Comparison of ENCODE assay signal across 8 cellular contexts in genomic region chr14:49892301-49892635, GRCh38. TPM values are rescaled to one million over a fixed set of nuclear protein-coding genes. Genes with fewer than 3 reads are reported as not detected.
DNase-seq lines count a peak whose midpoint lies in the region; ATAC-seq, FAIRE-seq and TF ChIP-seq lines count a peak whose summit lies in the region.

No MANE protein-coding gene starts in this region.

- peaks cover 36% of the 10 kb centered on the region for H3K36me3 Mint-ChIP-seq in CD8-positive, alpha-beta T cell
- H3K36me3 Mint-ChIP-seq in activated T-helper 1 cell treated with anti-CD3 and anti-CD28 coated beads, Interleukin-12 subunit alpha, Interleukin-12 subunit beta, Interleukin-2, Interleukin-4 antibody, amounts not matched to agents 30 ng/mL and 10 ng/mL and 1 ng/mL, durations not matched to agents 14 hours and 24 hours and 36 hours (ENCODE audit: low read depth), result peaks cover 41% of the 10 kb centered on the region
- H3K36me3 Mint-ChIP-seq in natural killer cell treated with Interleukin-12 subunit alpha and Interleukin-12 subunit beta and Interleukin-15 and Interleukin-18, amount 100 ng/mL, for 72 hours, result peaks cover 43% of the 10 kb centered on the region

- peak overlapping the region; percentile 98 for H3K27ac Mint-ChIP-seq in CD8-positive, alpha-beta T cell
- H3K27ac Mint-ChIP-seq in activated T-helper 1 cell treated with anti-CD3 and anti-CD28 coated beads, Interleukin-12 subunit alpha, Interleukin-12 subunit beta, Interleukin-2, Interleukin-4 antibody, amounts not matched to agents 30 ng/mL and 10 ng/mL and 1 ng/mL, durations not matched to agents 14 hours and 24 hours and 36 hours, result peak overlapping the region; percentile 100
- peak overlapping the region; percentile 97 to 98 for H3K27ac Mint-ChIP-seq in natural killer cell treated with Interleukin-12 subunit alpha and Interleukin-12 subunit beta and Interleukin-15 and Interleukin-18, amount 100 ng/mL, for 72 hours

- CTCF ChIA-PET in CD8-positive, alpha-beta T cell (lab: Charles Lee), result interaction anchor here (0.7 to 4.4 kb wide), 13 partner anchors 12 to 212 kb away, joined by 3 to 33 read pairs (median 4); no protein-coding TSS in a partner anchor

- ATAC-seq in CD8-positive, alpha-beta T cell, result peak; percentile 61
- ATAC-seq in HG03460 (IDR thresholded peaks at IDR 0.05; ENCODE audit: unreplicated experiment), result peak; percentile 35
- ATAC-seq in natural killer cell treated with Interleukin-12 subunit alpha and Interleukin-12 subunit beta and Interleukin-15 and Interleukin-18, amount 100 ng/mL, for 72 hours, result peak in 1 of 2 donors; percentile 22

- no peak for TF ChIP-seq CTCF in CD8-positive, alpha-beta T cell (IDR thresholded peaks at IDR 0.05)
- TF ChIP-seq CTCF in fibroblast of the aortic adventitia (IDR thresholded peaks at IDR 0.05; ENCODE audit: insufficient read depth, low read length), result no peak

- H3K4me3 Mint-ChIP-seq in CD8-positive, alpha-beta T cell, result peak overlapping the region; percentile 97
- H3K4me3 Mint-ChIP-seq in activated T-helper 1 cell treated with anti-CD3 and anti-CD28 coated beads, Interleukin-12 subunit alpha, Interleukin-12 subunit beta, Interleukin-2, Interleukin-4 antibody, amounts not matched to agents 30 ng/mL and 10 ng/mL and 1 ng/mL, durations not matched to agents 14 hours and 24 hours and 36 hours, result peak overlapping the region; percentile 99
- H3K4me3 Mint-ChIP-seq in natural killer cell treated with Interleukin-12 subunit alpha and Interleukin-12 subunit beta and Interleukin-15 and Interleukin-18, amount 100 ng/mL, for 72 hours, result peak overlapping the region; percentile 99

- peaks cover 22% of the 10 kb centered on the region for H3K4me1 ChIP-seq in CD8-positive, alpha-beta T cell (ENCODE audit: insufficient read depth, low read length)

- no peaks in the 10 kb centered on the region for H3K27me3 ChIP-seq in CD8-positive, alpha-beta T cell (ENCODE audit: insufficient read depth, low read length)

- H3K4me1 Mint-ChIP-seq in CD8-positive, alpha-beta T cell (ENCODE audit: low read depth), result peaks cover 28% of the 10 kb centered on the region
- peaks cover 17% of the 10 kb centered on the region for H3K4me1 Mint-ChIP-seq in activated T-helper 1 cell treated with anti-CD3 and anti-CD28 coated beads, Interleukin-12 subunit alpha, Interleukin-12 subunit beta, Interleukin-2, Interleukin-4 antibody, amounts not matched to agents 30 ng/mL and 10 ng/mL and 1 ng/mL, durations not matched to agents 14 hours and 24 hours and 36 hours (ENCODE audit: low read depth)
- H3K4me1 Mint-ChIP-seq in natural killer cell treated with Interleukin-12 subunit alpha and Interleukin-12 subunit beta and Interleukin-15 and Interleukin-18, amount 100 ng/mL, for 72 hours (ENCODE audit: low read depth in 2 of 2), result peaks cover 23 to 42% of the 10 kb centered on the region in 2 donors

- no peaks in the 10 kb centered on the region for H3K9me3 Mint-ChIP-seq in CD8-positive, alpha-beta T cell
- H3K9me3 Mint-ChIP-seq in activated T-helper 1 cell treated with anti-CD3 and anti-CD28 coated beads, Interleukin-12 subunit alpha, Interleukin-12 subunit beta, Interleukin-2, Interleukin-4 antibody, amounts not matched to agents 30 ng/mL and 10 ng/mL and 1 ng/mL, durations not matched to agents 14 hours and 24 hours and 36 hours, result no peaks in the 10 kb centered on the region
- no peaks in the 10 kb centered on the region for H3K9me3 Mint-ChIP-seq in natural killer cell treated with Interleukin-12 subunit alpha and Interleukin-12 subunit beta and Interleukin-15 and Interleukin-18, amount 100 ng/mL, for 72 hours

- FAIRE-seq in GM19239 (lab: Jason Lieb, UNC), result peak; percentile 86

- POLR2A ChIA-PET in CD8-positive, alpha-beta T cell (lab: Charles Lee), result interaction anchor here (0.5 to 3.6 kb wide), 27 partner anchors 11 to 271 kb away, joined by 3 to 51 read pairs (median 5); partner anchors contain the start of genes MGAT2, NEMF and RPL36AL

- H3K9me3 ChIP-seq in CD8-positive, alpha-beta T cell (ENCODE audit: low read length), result no peaks in the 10 kb centered on the region

- H3K4me3 ChIP-seq in CD8-positive, alpha-beta T cell (ENCODE audit: low read depth, low read length), result peak overlapping the region; percentile 87
- peak overlapping the region; percentile 76 for H3K4me3 ChIP-seq in fibroblast of the aortic adventitia (ENCODE audit: low read depth, low read length)

- no peaks in the 10 kb centered on the region for H3K27me3 Mint-ChIP-seq in CD8-positive, alpha-beta T cell (ENCODE audit: low read depth)
- H3K27me3 Mint-ChIP-seq in activated T-helper 1 cell treated with anti-CD3 and anti-CD28 coated beads, Interleukin-12 subunit alpha, Interleukin-12 subunit beta, Interleukin-2, Interleukin-4 antibody, amounts not matched to agents 30 ng/mL and 10 ng/mL and 1 ng/mL, durations not matched to agents 14 hours and 24 hours and 36 hours (ENCODE audit: insufficient read depth), result peaks cover 2% of the 10 kb centered on the region
- H3K27me3 Mint-ChIP-seq in natural killer cell treated with Interleukin-12 subunit alpha and Interleukin-12 subunit beta and Interleukin-15 and Interleukin-18, amount 100 ng/mL, for 72 hours, result no peaks in the 10 kb centered on the region

- DNase-seq in CD8-positive, alpha-beta T cell, result peak in 6 of 7 experiments; percentile 16 to 68 (median 46)
- DNase-seq in GM19239 (ENCODE audit: insufficient read length, low spot score) (no peak), NCI-H748 treated with DMSO at 0.1 percent for 48 hours (lab: John Stamatoyannopoulos, UW) (peak; percentile 34), fibroblast of the aortic adventitia (ENCODE audit: low read depth) (peak; percentile 91), NCI-H1436 (lab: John Stamatoyannopoulos, UW) (no peak)
- peak; percentile 28 for DNase-seq in activated T-helper 1 cell treated with anti-CD3 and anti-CD28 coated beads, Interleukin-12 subunit alpha, Interleukin-12 subunit beta, Interleukin-2, Interleukin-4 antibody, amounts not matched to agents 30 ng/mL and 10 ng/mL and 1 ng/mL, durations not matched to agents 14 hours and 24 hours and 36 hours (ENCODE audit: low spot score)
- DNase-seq in natural killer cell treated with Interleukin-12 subunit alpha and Interleukin-12 subunit beta and Interleukin-15 and Interleukin-18, amount 100 ng/mL, for 72 hours (ENCODE audit: low spot score), result no peak

- intact Hi-C loops in CD8-positive, alpha-beta T cell (cut with DNase I, micrococcal nuclease), result loop anchor here (1.0 to 5.0 kb wide), 9 partner anchors 12 to 213 kb away; no protein-coding TSS in a partner anchor
- intact Hi-C loops in activated T-helper 1 cell treated with anti-CD3 and anti-CD28 coated beads, Interleukin-12 subunit alpha, Interleukin-12 subunit beta, Interleukin-2, Interleukin-4 antibody, amounts not matched to agents 30 ng/mL and 10 ng/mL and 1 ng/mL, durations not matched to agents 14 hours and 24 hours and 36 hours (cut with micrococcal nuclease), result loop anchor here (1.0 to 5.0 kb wide), 10 partner anchors 13 to 630 kb away; partner anchors contain the start of genes DMAC2L, KLHDC2, L2HGDH and MGAT2

- peaks cover 4% of the 10 kb centered on the region for H3K36me3 ChIP-seq in CD8-positive, alpha-beta T cell (ENCODE audit: insufficient read depth, low read length)

- H3K27ac ChIP-seq in CD8-positive, alpha-beta T cell (ENCODE audit: low read depth, low read length), result peak overlapping the region; percentile 98

RNA-seq across cellular contexts. Expression of gene ARF6, which starts 0.6 kb away (rescaled TPM):
- 10 to 100 TPM; 60.9 to 62.5 TPM for total RNA-seq in CD8-positive, alpha-beta T cell
- 163 and 164 TPM in 2 replicates for total RNA-seq in activated T-helper 1 cell treated with anti-CD3 and anti-CD28 coated beads, Interleukin-12 subunit alpha, Interleukin-12 subunit beta, Interleukin-2, Interleukin-4 antibody, amounts not matched to agents 30 ng/mL and 10 ng/mL and 1 ng/mL, durations not matched to agents 14 hours and 24 hours and 36 hours
- 101 and 130 TPM in 2 replicates for total RNA-seq in fibroblast of the aortic adventitia (ENCODE audit: low replicate concordance)
- 100 to 1,000 TPM; 147 to 175 TPM for total RNA-seq in natural killer cell treated with Interleukin-12 subunit alpha and Interleukin-12 subunit beta and Interleukin-15 and Interleukin-18, amount 100 ng/mL, for 72 hours

RNA-seq across cellular contexts. Expression of gene NEMF, which starts 39.7 kb away (rescaled TPM):
- total RNA-seq in CD8-positive, alpha-beta T cell, result 100 to 1,000 TPM; 101 to 106 TPM
- 79.9 and 89.3 TPM in 2 replicates for total RNA-seq in activated T-helper 1 cell treated with anti-CD3 and anti-CD28 coated beads, Interleukin-12 subunit alpha, Interleukin-12 subunit beta, Interleukin-2, Interleukin-4 antibody, amounts not matched to agents 30 ng/mL and 10 ng/mL and 1 ng/mL, durations not matched to agents 14 hours and 24 hours and 36 hours
- 63.9 and 140 TPM in 2 replicates for total RNA-seq in fibroblast of the aortic adventitia (ENCODE audit: low replicate concordance)
- 100 to 1,000 TPM in 1 of 2 donors, 10 to 100 TPM in 1; 95.2 to 120 TPM for total RNA-seq in natural killer cell treated with Interleukin-12 subunit alpha and Interleukin-12 subunit beta and Interleukin-15 and Interleukin-18, amount 100 ng/mL, for 72 hours

Comparison
In these comparisons a context has a peak if more than half of its experiments do, and no peak if none do; other contexts are left out.
1. DNase-seq: peak in CD8-positive, alpha-beta T cell (6 of 7), NCI-H748 treated with DMSO at 0.1 percent for 48 hours (single experiment), activated T-helper 1 cell treated with anti-CD3 and anti-CD28 coated beads, Interleukin-12 subunit alpha, Interleukin-12 subunit beta, Interleukin-2, Interleukin-4 antibody, amounts not matched to agents 30 ng/mL and 10 ng/mL and 1 ng/mL, durations not matched to agents 14 hours and 24 hours and 36 hours (single experiment) and fibroblast of the aortic adventitia (single experiment); none in GM19239 (single experiment), natural killer cell treated with Interleukin-12 subunit alpha and Interleukin-12 subunit beta and Interleukin-15 and Interleukin-18, amount 100 ng/mL, for 72 hours (single experiment) and NCI-H1436 (single experiment).
2. Peak in every context shown above with its lines, with median percentiles within 50 percentile points of each other: H3K27ac Mint-ChIP-seq and H3K4me3 Mint-ChIP-seq.